In the genomic region with DNA sequence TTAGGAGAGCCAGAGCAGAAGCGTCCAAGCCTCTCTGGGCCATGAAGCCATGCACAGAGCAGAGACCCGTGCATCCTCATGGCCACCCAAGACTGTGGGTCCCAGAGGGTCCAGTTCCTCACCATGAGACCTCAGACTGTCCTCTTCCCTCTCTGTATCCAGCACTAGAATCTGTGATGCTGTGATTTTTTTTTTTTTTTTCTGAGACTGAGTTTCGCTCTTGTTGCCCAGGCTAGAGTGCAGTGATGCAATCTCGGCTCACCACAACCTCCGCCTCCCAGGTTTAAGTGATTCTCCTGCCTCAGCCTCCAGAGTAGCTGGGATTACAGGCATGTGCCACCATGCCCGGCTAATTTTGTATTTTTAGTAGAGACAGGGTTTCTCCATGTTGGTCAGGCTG, we compare ENCODE assay signal across 7 cellular contexts. TPM values are rescaled to one million over a fixed set of nuclear protein-coding genes. Genes with fewer than 3 reads are reported as not detected.
DNase-seq lines count a peak whose midpoint lies in the region; ATAC-seq, FAIRE-seq and TF ChIP-seq lines count a peak whose summit lies in the region.
"Not testable (repeated sequence)": the region's sequence is repeated elsewhere in the genome, so short reads cannot be mapped to it uniquely, and the experiment has no call there.
"Had no signal": no experiment of that assay in that cellular context is flagged by ENCODE, and none has a peak within 500 bp of the region (broad histone marks: within the 10 kb centered on the region; RNA-seq: fewer than 3 reads in every experiment).

No MANE protein-coding gene starts in this region.

- not testable (repeated sequence) for H3K9ac ChIP-seq in HUES48 (ENCODE audit: low read depth, low read length); parathyroid adenoma
- H3K9ac ChIP-seq in keratinocyte (ENCODE audit: control insufficient read depth, extremely low read depth, insufficient read depth, low read length), result peak overlapping the region; percentile 3

- H3K27ac Mint-ChIP-seq in activated CD8-positive, alpha-beta T cell treated with anti-CD3 and anti-CD28 coated beads for 36 hours, result peak overlapping the region; percentile 95
- H3K27ac Mint-ChIP-seq in central memory CD8-positive, alpha-beta T cell (ENCODE audit: low read depth), result not testable (repeated sequence)

- dilution Hi-C loops in keratinocyte (cut with MboI; ENCODE audit: extremely low pct_ligation_motif_present, low sequenced_read_pairs), result not testable (repeated sequence)

- CTCF ChIA-PET in activated CD8-positive, alpha-beta T cell treated with anti-CD3 and anti-CD28 coated beads for 36 hours (lab: Charles Lee), result interaction anchor here (1.2 to 8.0 kb wide), 2 partner anchors 13 to 15 kb away, joined by 3 to 239 read pairs; a partner anchor contains a TSS

- H3K36me3 ChIP-seq in HUES48 (ENCODE audit: control insufficient read depth, insufficient read depth, low read length); parathyroid adenoma (ENCODE audit: control insufficient read depth, insufficient read depth, low read length): not testable (repeated sequence)
- peaks cover 16 to 19% of the 10 kb centered on the region in 2 experiments for H3K36me3 ChIP-seq in keratinocyte (ENCODE audit: control insufficient read depth in 2 of 2, extremely low read depth in 1 of 2, insufficient read depth in 2 of 2, low read length in 2 of 2)
- H3K36me3 ChIP-seq in upper lobe of left lung, result peaks cover 0 to 25% (median 5%) of the 10 kb centered on the region in 4 donors

- H4K20me1 ChIP-seq in keratinocyte (ENCODE audit: control insufficient read depth, extremely low read depth, insufficient read depth, low read length), result peaks cover 17% of the 10 kb centered on the region

- not testable (repeated sequence) for H3K9me3 ChIP-seq in HUES48 (ENCODE audit: control insufficient read depth, insufficient read depth, low read length); keratinocyte (ENCODE audit: control insufficient read depth, low read depth, low read length); parathyroid adenoma (ENCODE audit: control insufficient read depth, low read length); upper lobe of left lung

- peak; percentile 24 for DNase-seq in activated CD8-positive, alpha-beta T cell treated with anti-CD3 and anti-CD28 coated beads for 36 hours
- DNase-seq in central memory CD8-positive, alpha-beta T cell (ENCODE audit: low spot score in 2 of 2); keratinocyte (ENCODE audit: low read depth, low spot score); upper lobe of left lung: not testable (repeated sequence)

- not testable (repeated sequence) for H3K27me3 ChIP-seq in HUES48 (ENCODE audit: control insufficient read depth, insufficient read depth, low read length); keratinocyte (ENCODE audit: control insufficient read depth, extremely low read depth, insufficient read depth, low read length); parathyroid adenoma (ENCODE audit: control insufficient read depth, insufficient read depth, low read length); upper lobe of left lung

- POLR2A ChIA-PET in activated CD8-positive, alpha-beta T cell treated with anti-CD3 and anti-CD28 coated beads for 36 hours (lab: Charles Lee), result interaction anchor here (1.2 to 2.4 kb wide), 4 partner anchors 14 to 17 kb away, joined by 3 to 11 read pairs (median 4); no protein-coding TSS in a partner anchor

- H2AFZ ChIP-seq in keratinocyte (ENCODE audit: control insufficient read depth, low read length); parathyroid adenoma: not testable (repeated sequence)

- WGBS in upper lobe of left lung, 2 donors, result 63 to 72% methylated on average over 6 of the region's 6 CpGs

- FAIRE-seq in keratinocyte (lab: Jason Lieb, UNC), result not testable (repeated sequence)

- H3K27me3 Mint-ChIP-seq in activated CD8-positive, alpha-beta T cell treated with anti-CD3 and anti-CD28 coated beads for 36 hours; central memory CD8-positive, alpha-beta T cell: not testable (repeated sequence)

- not testable (repeated sequence) for H3K4me2 ChIP-seq in keratinocyte (ENCODE audit: control insufficient read depth, extremely low read depth, insufficient read depth, low read depth, low read length); parathyroid adenoma (ENCODE audit: low read length)

- H3K9me1 ChIP-seq in keratinocyte (ENCODE audit: control insufficient read depth, extremely low read depth, insufficient read depth, low read length), result not testable (repeated sequence)

- H3K4me1 ChIP-seq in HUES48 (ENCODE audit: control insufficient read depth, insufficient read depth, low read length) (peaks cover 55% of the 10 kb centered on the region), keratinocyte (ENCODE audit: control insufficient read depth, extremely low read depth, insufficient read depth, low read length) (peaks cover 71% of the 10 kb centered on the region), parathyroid adenoma (peaks cover 71% of the 10 kb centered on the region), upper lobe of left lung (peaks cover 98 to 100% (median 99%) of the 10 kb centered on the region in 4 donors)

- ATAC-seq in activated CD8-positive, alpha-beta T cell treated with anti-CD3 and anti-CD28 coated beads for 36 hours; central memory CD8-positive, alpha-beta T cell (replicated peaks; ENCODE audit: extremely low read depth, poor library complexity, severe bottlenecking); upper lobe of left lung (ENCODE audit: low FRiP score in 2 of 2): not testable (repeated sequence)

- peaks cover 19% of the 10 kb centered on the region for H3K36me3 Mint-ChIP-seq in activated CD8-positive, alpha-beta T cell treated with anti-CD3 and anti-CD28 coated beads for 36 hours (ENCODE audit: low read depth)
- H3K36me3 Mint-ChIP-seq in central memory CD8-positive, alpha-beta T cell (ENCODE audit: insufficient read depth), result peaks cover 35% of the 10 kb centered on the region

- H3K4me3 Mint-ChIP-seq in activated CD8-positive, alpha-beta T cell treated with anti-CD3 and anti-CD28 coated beads for 36 hours, result peak overlapping the region; percentile 70
- H3K4me3 Mint-ChIP-seq in central memory CD8-positive, alpha-beta T cell, result peak overlapping the region; percentile 79

- H3K4me1 Mint-ChIP-seq in activated CD8-positive, alpha-beta T cell treated with anti-CD3 and anti-CD28 coated beads for 36 hours (ENCODE audit: low read depth), result peaks cover 75% of the 10 kb centered on the region
- peaks cover 67% of the 10 kb centered on the region for H3K4me1 Mint-ChIP-seq in central memory CD8-positive, alpha-beta T cell

- H3K27ac ChIP-seq in HUES48 (ENCODE audit: low read depth, low read length), result peak overlapping the region; percentile 95
- H3K27ac ChIP-seq in keratinocyte (ENCODE audit: control insufficient read depth, insufficient read depth, low read length), result peak overlapping the region; percentile 86
- peak overlapping the region; percentile 97 for H3K27ac ChIP-seq in parathyroid adenoma
- H3K27ac ChIP-seq in upper lobe of left lung, result peak overlapping the region; percentile 94 to 98 (median 95)

- H3K4me3 ChIP-seq in HUES48 (ENCODE audit: low read depth, low read length); keratinocyte (ENCODE audit: control insufficient read depth in 2 of 3, extremely low read depth in 1 of 3, insufficient read depth in 2 of 3, low read depth in 1 of 3, low read length in 3 of 3); parathyroid adenoma (ENCODE audit: low read depth, low read length): not testable (repeated sequence)
- H3K4me3 ChIP-seq in upper lobe of left lung, result peak overlapping the region in 1 of 4 donors; percentile 10

- not testable (repeated sequence) for H3K9me3 Mint-ChIP-seq in activated CD8-positive, alpha-beta T cell treated with anti-CD3 and anti-CD28 coated beads for 36 hours; central memory CD8-positive, alpha-beta T cell

- H3K79me2 ChIP-seq in keratinocyte (ENCODE audit: control insufficient read depth, insufficient read depth, low read length) (peaks cover 85% of the 10 kb centered on the region), parathyroid adenoma (peaks cover 83% of the 10 kb centered on the region)

- intact Hi-C loops in activated CD8-positive, alpha-beta T cell treated with anti-CD3 and anti-CD28 coated beads for 36 hours (cut with micrococcal nuclease), result not testable (repeated sequence)

- TF ChIP-seq CTCF in activated CD8-positive, alpha-beta T cell treated with anti-CD3 and anti-CD28 coated beads for 36 hours (IDR thresholded peaks at IDR 0.05); keratinocyte (optimal IDR thresholded peaks at IDR 0.05 in 1 of 3, IDR thresholded peaks at IDR 0.05 in 1 of 3, conservative IDR thresholded peaks at IDR 0.05 in 1 of 3; ENCODE audit: extremely low read depth in 1 of 3, insufficient read depth in 2 of 3, low read length in 3 of 3); parathyroid adenoma (IDR thresholded peaks at IDR 0.05); upper lobe of left lung (IDR thresholded peaks at IDR 0.05): not testable (repeated sequence)

- TF ChIP-seq EP300 in upper lobe of left lung (IDR thresholded peaks at IDR 0.05), result not testable (repeated sequence)

- not testable (repeated sequence) for TF ChIP-seq POLR2A in upper lobe of left lung (IDR thresholded peaks at IDR 0.05)

RNA-seq across cellular contexts. Expression of a gene that starts 8.8 kb away (rescaled TPM):
- total RNA-seq in activated CD8-positive, alpha-beta T cell treated with anti-CD3 and anti-CD28 coated beads for 36 hours, result 100 to 1,000 TPM; 238 to 242 TPM
- 268 to 419 TPM (median 341 TPM) in 3 replicates for polyA plus RNA-seq in keratinocyte
- polyA plus RNA-seq in keratinocyte (2011; ENCODE audit: low read depth), result 90.9 TPM
- 360 and 497 TPM in 2 replicates for polyA plus RNA-seq in keratinocyte (2011; cell fraction: cytosol; rRNA removed)
- polyA plus RNA-seq in keratinocyte (2011; cell fraction: nucleus; rRNA removed), result 163 and 215 TPM in 2 replicates
- polyA plus RNA-seq in keratinocyte (2012; ENCODE audit: low replicate concordance), result 96.9 and 241 TPM in 2 replicates
- polyA minus RNA-seq in keratinocyte, result 357 to 545 TPM (median 495 TPM) in 3 replicates
- polyA minus RNA-seq in keratinocyte (2011; cell fraction: cytosol; rRNA and poly(A)+ RNA removed), result 236 TPM
- 63.3 and 89.7 TPM in 2 replicates for polyA minus RNA-seq in keratinocyte (2011; cell fraction: nucleus; rRNA and poly(A)+ RNA removed)
- 100 to 1,000 TPM; 191 to 440 (median 295) TPM for total RNA-seq in upper lobe of left lung

RNA-seq across cellular contexts. Expression of a gene that starts 24.1 kb away (rescaled TPM):
- 1 to 10 TPM; 1.6 to 2.3 TPM for total RNA-seq in activated CD8-positive, alpha-beta T cell treated with anti-CD3 and anti-CD28 coated beads for 36 hours
- polyA plus RNA-seq in keratinocyte, result 0.33 to 0.81 TPM (median 0.58 TPM) in 3 replicates
- polyA plus RNA-seq in keratinocyte (2011; ENCODE audit: low read depth), result 1.2 TPM
- polyA plus RNA-seq in keratinocyte (2011; cell fraction: cytosol; rRNA removed), result 0.23 and 0.26 TPM in 2 replicates
- 2.5 and 3.3 TPM in 2 replicates for polyA plus RNA-seq in keratinocyte (2011; cell fraction: nucleus; rRNA removed)
- 0.52 and 0.86 TPM in 2 replicates for polyA plus RNA-seq in keratinocyte (2012; ENCODE audit: low replicate concordance)
- polyA minus RNA-seq in keratinocyte, result 0.29 to 0.33 TPM (median 0.30 TPM) in 3 replicates
- 8.8 TPM for polyA minus RNA-seq in keratinocyte (2011; cell fraction: cytosol; rRNA and poly(A)+ RNA removed)
- 2.9 and 3.7 TPM in 2 replicates for polyA minus RNA-seq in keratinocyte (2011; cell fraction: nucleus; rRNA and poly(A)+ RNA removed)
- total RNA-seq in upper lobe of left lung, result 100 to 1,000 TPM in 5 of 6 donors, 10 to 100 TPM in 1; 98.3 to 242 (median 122) TPM

RNA-seq across cellular contexts. Expression of a gene that starts 34.1 kb away (rescaled TPM):
- not detected for total RNA-seq in activated CD8-positive, alpha-beta T cell treated with anti-CD3 and anti-CD28 coated beads for 36 hours
- not detected in 3 replicates for polyA plus RNA-seq in keratinocyte
- not detected for polyA plus RNA-seq in keratinocyte (2011; ENCODE audit: low read depth)
- polyA plus RNA-seq in keratinocyte (2011; cell fraction: cytosol; rRNA removed), result not detected in 2 replicates
- polyA plus RNA-seq in keratinocyte (2011; cell fraction: nucleus; rRNA removed), result 0.17 TPM in 1 of 2 replicates, not detected in the other
- not detected in 2 replicates for polyA plus RNA-seq in keratinocyte (2012; ENCODE audit: low replicate concordance)
- polyA minus RNA-seq in keratinocyte, result not detected in 3 replicates
- polyA minus RNA-seq in keratinocyte (2011; cell fraction: cytosol; rRNA and poly(A)+ RNA removed), result not detected
- not detected in 2 replicates for polyA minus RNA-seq in keratinocyte (2011; cell fraction: nucleus; rRNA and poly(A)+ RNA removed)
- under 1 TPM in 2 of 6 donors, not detected in 4; 0.14 to 0.59 TPM for total RNA-seq in upper lobe of left lung
- total RNA-seq: SJSA1 had no signal

RNA-seq across cellular contexts. Expression of a gene that starts 39.7 kb away (rescaled TPM):
- total RNA-seq in activated CD8-positive, alpha-beta T cell treated with anti-CD3 and anti-CD28 coated beads for 36 hours, result under 1 TPM in 1 of 2 experiments, not detected in 1; 0.22 TPM
- polyA plus RNA-seq in keratinocyte, result not detected in 3 replicates
- 0.22 TPM for polyA plus RNA-seq in keratinocyte (2011; ENCODE audit: low read depth)
- polyA plus RNA-seq in keratinocyte (2011; cell fraction: cytosol; rRNA removed), result 0.02 and 0.12 TPM in 2 replicates
- polyA plus RNA-seq in keratinocyte (2011; cell fraction: nucleus; rRNA removed), result 0.12 and 0.36 TPM in 2 replicates
- polyA plus RNA-seq in keratinocyte (2012; ENCODE audit: low replicate concordance), result 0.39 TPM in 1 of 2 replicates, not detected in the other
- not detected in 3 replicates for polyA minus RNA-seq in keratinocyte
- polyA minus RNA-seq in keratinocyte (2011; cell fraction: cytosol; rRNA and poly(A)+ RNA removed), result not detected
- 0.32 TPM in 1 of 2 replicates, not detected in the other for polyA minus RNA-seq in keratinocyte (2011; cell fraction: nucleus; rRNA and poly(A)+ RNA removed)
- under 1 TPM in 2 of 6 donors, not detected in 4; 0.15 to 0.17 TPM for total RNA-seq in upper lobe of left lung
- total RNA-seq: SJSA1 had no signal

RNA-seq across cellular contexts. Expression of a gene that starts 47.4 kb away (rescaled TPM):
- 100 to 1,000 TPM; 132 to 133 TPM for total RNA-seq in activated CD8-positive, alpha-beta T cell treated with anti-CD3 and anti-CD28 coated beads for 36 hours
- 43.1 to 90.4 TPM (median 50.3 TPM) in 3 replicates for polyA plus RNA-seq in keratinocyte
- polyA plus RNA-seq in keratinocyte (2011; ENCODE audit: low read depth), result 25.7 TPM
- 48.9 and 70.6 TPM in 2 replicates for polyA plus RNA-seq in keratinocyte (2011; cell fraction: cytosol; rRNA removed)
- 110 and 122 TPM in 2 replicates for polyA plus RNA-seq in keratinocyte (2011; cell fraction: nucleus; rRNA removed)
- polyA plus RNA-seq in keratinocyte (2012; ENCODE audit: low replicate concordance), result 67.8 and 89.0 TPM in 2 replicates
- polyA minus RNA-seq in keratinocyte, result 48.6 to 148 TPM (median 53.7 TPM) in 3 replicates
- polyA minus RNA-seq in keratinocyte (2011; cell fraction: cytosol; rRNA and poly(A)+ RNA removed), result 67.9 TPM
- 32.0 and 34.3 TPM in 2 replicates for polyA minus RNA-seq in keratinocyte (2011; cell fraction: nucleus; rRNA and poly(A)+ RNA removed)
- 100 to 1,000 TPM in 2 of 6 donors, 10 to 100 TPM in 4; 45.4 to 126 (median 77.5) TPM for total RNA-seq in upper lobe of left lung

Comparison
In these comparisons a context has a peak if more than half of its experiments do, and no peak if none do; other contexts are left out.
1. RNA of a gene that starts 24.1 kb away (total RNA-seq): 98.3 to 242 TPM in upper lobe of left lung; 1.6 to 2.3 TPM in activated CD8-positive, alpha-beta T cell treated with anti-CD3 and anti-CD28 coated beads for 36 hours; every median in the first group is over 10 times any median in the second.
2. Peak in every context shown above with its lines, with median percentiles within 50 percentile points of each other: H3K27ac ChIP-seq.